Comparison of ENCODE assay signal across 1 cellular context in genomic region chr12:30437616-30438015, GRCh38.
TF ChIP-seq lines count a peak whose summit lies in the region.

No MANE protein-coding gene starts in this region.

TF ChIP-seq in SK-N-SH, 30 proteins besides CTCF, POLR2A, EP300 and RAD21 (continued from another document):
- TF ChIP-seq REST (IDR thresholded peaks at IDR 0.05; ENCODE audit: low read depth, low read length) (no peak), MXI1 (IDR thresholded peaks at IDR 0.05; ENCODE audit: low read depth, low read length) (no peak), MEF2A (IDR thresholded peaks at IDR 0.05; ENCODE audit: borderline replicate concordance, low read depth) (no peak), GATA2 (CRISPR knock-in tag; IDR thresholded peaks at IDR 0.05) (no peak), SMC3 (IDR thresholded peaks at IDR 0.05; ENCODE audit: low read depth, low read length) (no peak), TAF1 (IDR thresholded peaks at IDR 0.05; ENCODE audit: borderline replicate concordance, low read depth, low read length) (no peak), TCF12 (IDR thresholded peaks at IDR 0.05) (no peak)
